ENCODE assay signal across 30 cellular contexts in the genomic region with DNA sequence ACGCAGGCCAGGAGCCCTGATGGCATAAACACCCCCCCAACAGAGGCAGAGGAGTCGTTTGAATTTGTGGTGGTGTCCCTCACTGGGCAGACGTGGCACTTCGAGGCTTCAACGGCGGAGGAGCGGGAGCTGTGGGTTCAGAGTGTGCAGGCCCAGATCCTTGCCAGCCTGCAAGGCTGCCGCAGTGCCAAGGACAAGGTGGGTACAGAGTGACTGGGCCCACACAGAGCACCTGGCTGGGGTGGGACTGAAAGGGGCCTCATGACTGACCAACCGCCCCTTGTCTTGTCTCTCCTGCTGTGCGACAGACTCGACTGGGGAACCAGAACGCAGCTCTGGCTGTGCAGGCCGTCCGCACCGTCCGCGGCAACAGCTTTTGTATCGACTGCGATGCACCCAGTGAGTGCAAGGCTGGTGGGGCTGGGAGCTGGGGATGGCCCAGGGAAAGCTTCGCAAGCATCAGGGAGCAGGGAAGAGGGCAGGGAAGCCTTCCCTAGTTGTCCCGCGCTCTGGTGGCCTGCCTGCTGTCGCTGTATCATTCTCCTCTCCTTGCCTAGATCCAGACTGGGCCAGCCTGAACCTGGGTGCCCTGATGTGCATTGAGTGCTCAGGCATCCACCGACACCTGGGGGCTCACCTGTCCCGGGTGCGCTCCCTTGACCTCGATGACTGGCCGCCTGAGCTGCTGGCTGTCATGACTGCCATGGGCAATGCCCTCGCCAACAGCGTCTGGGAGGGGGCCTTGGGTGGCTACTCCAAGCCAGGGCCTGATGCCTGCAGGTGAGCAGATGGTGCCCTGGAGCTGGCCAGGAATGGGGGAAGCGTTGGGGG. TPM values are rescaled to one million over a fixed set of nuclear protein-coding genes. Genes with fewer than 3 reads are reported as not detected.
DNase-seq lines count a peak whose midpoint lies in the region; ATAC-seq and TF ChIP-seq lines count a peak whose summit lies in the region.
"Had no signal": no experiment of that assay in that cellular context is flagged by ENCODE, and none has a peak within 500 bp of the region (broad histone marks: within the 10 kb centered on the region; RNA-seq: fewer than 3 reads in every experiment).

No MANE protein-coding gene starts in this region.

- ATAC-seq in WTC11 (no peak), GM18511 (IDR thresholded peaks at IDR 0.05; ENCODE audit: unreplicated experiment) (no peak), HG03521 (IDR thresholded peaks at IDR 0.05; ENCODE audit: unreplicated experiment) (no peak)
- no peak for ATAC-seq in effector memory CD8-positive, alpha-beta T cell (replicated peaks)
- ATAC-seq: esophagus mucosa, HCT116 had no signal

- no peak for TF ChIP-seq CTCF in WTC11 (IDR thresholded peaks at IDR 0.05)

- H3K27ac ChIP-seq in layer of hippocampus (ENCODE audit: low read depth, low read length): peak overlapping the region; percentile 15
- H3K27ac ChIP-seq in substantia nigra (ENCODE audit: low read depth, low read length, poor library complexity, severe bottlenecking): peak overlapping the region; percentile 74
- H3K27ac ChIP-seq: HL-60, ovary, SJSA1, VCaP had no signal

- peaks cover 27% of the 10 kb centered on the region for H3K36me3 Mint-ChIP-seq in WTC11
- peaks cover 3% of the 10 kb centered on the region for H3K36me3 Mint-ChIP-seq in effector memory CD8-positive, alpha-beta T cell (ENCODE audit: insufficient read depth)
- H3K36me3 Mint-ChIP-seq: naive B cell had no signal

- H3K27me3 ChIP-seq in layer of hippocampus (ENCODE audit: control insufficient read depth, insufficient read depth, low read length): no peaks in the 10 kb centered on the region
- H3K27me3 ChIP-seq: MG63, ovary, SJSA1 had no signal

- no peak overlapping the region for H3K4me3 Mint-ChIP-seq in WTC11
- H3K4me3 Mint-ChIP-seq in effector memory CD8-positive, alpha-beta T cell: no peak overlapping the region
- H3K4me3 Mint-ChIP-seq: naive B cell had no signal

- peak; percentile 11 for DNase-seq in activated T-cell treated with anti-CD3 and anti-CD28 coated beads, Interleukin-2, amount 50 U/mL, for 1 hour
- DNase-seq in activated T-cell treated with anti-CD3 and anti-CD28 coated beads for 4 hours (no peak), WTC11 (ENCODE audit: low spot score) (no peak), substantia nigra (lab: John Stamatoyannopoulos, UW) (peak in 1 of 49 donors; percentile 63)
- DNase-seq in effector memory CD8-positive, alpha-beta T cell: no peak
- DNase-seq: 8988T; activated CD4-positive, alpha-beta T cell treated with anti-CD3 and anti-CD28 coated beads, Interleukin-2, amount 50 U/mL, for 4 hours; AML-193; amniotic stem cell; effector CD4-positive, alpha-beta T cell; kidney glomerular epithelial cell; mesendoderm; MG63; naive B cell; NCI-H1436 treated with DMSO at 0.1 percent for 48 hours; stimulated activated CD4-positive, alpha-beta T cell treated with anti-CD3 and anti-CD28 coated beads, Interleukin-2, amount 100 ng/mL, for 24 hours; stimulated activated naive CD4-positive, alpha-beta T cell treated with Interleukin-2 at 50 U/mL for 16 hours; T-helper 2 cell had no signal

- H3K9me3 Mint-ChIP-seq in WTC11: no peaks in the 10 kb centered on the region
- H3K9me3 Mint-ChIP-seq in effector memory CD8-positive, alpha-beta T cell: no peaks in the 10 kb centered on the region
- H3K9me3 Mint-ChIP-seq: IgD-negative memory B cell, naive B cell had no signal

- POLR2A ChIA-PET in WTC11 (lab: Charles Lee): no interaction called here

- peaks cover 21% of the 10 kb centered on the region for H3K4me1 Mint-ChIP-seq in WTC11
- H3K4me1 Mint-ChIP-seq in effector memory CD8-positive, alpha-beta T cell (ENCODE audit: low read depth in 2 of 2): no peaks in the 10 kb centered on the region
- H3K4me1 Mint-ChIP-seq: IgD-negative memory B cell, naive B cell had no signal

- CTCF ChIA-PET in WTC11 (lab: Charles Lee): interaction anchor here (0.7 to 3.2 kb wide), 8 partner anchors 16 to 102 kb away, joined by 3 to 11 read pairs (median 4); partner anchors contain the start of gene ABCF2

- no peaks in the 10 kb centered on the region for H3K27me3 Mint-ChIP-seq in WTC11 (ENCODE audit: low read depth)
- no peaks in the 10 kb centered on the region for H3K27me3 Mint-ChIP-seq in effector memory CD8-positive, alpha-beta T cell
- H3K27me3 Mint-ChIP-seq: IgD-negative memory B cell had no signal

- peak overlapping the region; percentile 89 for H3K27ac Mint-ChIP-seq in WTC11
- H3K27ac Mint-ChIP-seq in effector memory CD8-positive, alpha-beta T cell: no peak overlapping the region

TF ChIP-seq in WTC11, 78 proteins besides CTCF, POLR2A, EP300 and RAD21 (continues in another document):
- no peak for TF ChIP-seq PREB (CRISPR knock-in tag; IDR thresholded peaks at IDR 0.05; ENCODE audit: borderline replicate concordance)
- no peak for TF ChIP-seq SP1 (CRISPR knock-in tag; conservative IDR thresholded peaks at IDR 0.05)
- no peak for TF ChIP-seq TEAD4 (CRISPR knock-in tag; IDR thresholded peaks at IDR 0.05)
- TF ChIP-seq E2F4 (CRISPR knock-in tag; IDR thresholded peaks at IDR 0.05; ENCODE audit: borderline replicate concordance, low read depth): no peak
- no peak for TF ChIP-seq PRRX2 (CRISPR knock-in tag; IDR thresholded peaks at IDR 0.05)
- TF ChIP-seq JUN (CRISPR knock-in tag; IDR thresholded peaks at IDR 0.05): no peak
- TF ChIP-seq, protein P1, sequence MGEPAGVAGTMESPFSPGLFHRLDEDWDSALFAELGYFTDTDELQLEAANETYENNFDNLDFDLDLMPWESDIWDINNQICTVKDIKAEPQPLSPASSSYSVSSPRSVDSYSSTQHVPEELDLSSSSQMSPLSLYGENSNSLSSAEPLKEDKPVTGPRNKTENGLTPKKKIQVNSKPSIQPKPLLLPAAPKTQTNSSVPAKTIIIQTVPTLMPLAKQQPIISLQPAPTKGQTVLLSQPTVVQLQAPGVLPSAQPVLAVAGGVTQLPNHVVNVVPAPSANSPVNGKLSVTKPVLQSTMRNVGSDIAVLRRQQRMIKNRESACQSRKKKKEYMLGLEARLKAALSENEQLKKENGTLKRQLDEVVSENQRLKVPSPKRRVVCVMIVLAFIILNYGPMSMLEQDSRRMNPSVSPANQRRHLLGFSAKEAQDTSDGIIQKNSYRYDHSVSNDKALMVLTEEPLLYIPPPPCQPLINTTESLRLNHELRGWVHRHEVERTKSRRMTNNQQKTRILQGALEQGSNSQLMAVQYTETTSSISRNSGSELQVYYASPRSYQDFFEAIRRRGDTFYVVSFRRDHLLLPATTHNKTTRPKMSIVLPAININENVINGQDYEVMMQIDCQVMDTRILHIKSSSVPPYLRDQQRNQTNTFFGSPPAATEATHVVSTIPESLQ (CRISPR knock-in tag; IDR thresholded peaks at IDR 0.05): no peak
- TF ChIP-seq HMGA2 (CRISPR knock-in tag; IDR thresholded peaks at IDR 0.05): no peak
- TF ChIP-seq ELF4 (CRISPR knock-in tag; IDR thresholded peaks at IDR 0.05; ENCODE audit: low read depth): no peak
- TF ChIP-seq ETV6 (CRISPR knock-in tag; IDR thresholded peaks at IDR 0.05): no peak
- TF ChIP-seq ZNF317 (CRISPR knock-in tag; IDR thresholded peaks at IDR 0.05; ENCODE audit: borderline replicate concordance, low read depth): no peak
- TF ChIP-seq RELA (CRISPR knock-in tag; IDR thresholded peaks at IDR 0.05; ENCODE audit: borderline replicate concordance): no peak
- no peak for TF ChIP-seq ZNF263 (CRISPR knock-in tag; IDR thresholded peaks at IDR 0.05; ENCODE audit: low read depth)
- no peak for TF ChIP-seq AR (CRISPR knock-in tag; IDR thresholded peaks at IDR 0.05)
- TF ChIP-seq ZNF416 (CRISPR knock-in tag; IDR thresholded peaks at IDR 0.05): no peak
- no peak for TF ChIP-seq TP53 (CRISPR knock-in tag; IDR thresholded peaks at IDR 0.05)
- TF ChIP-seq ZNF671 (CRISPR knock-in tag; IDR thresholded peaks at IDR 0.05): no peak

RNA-seq across cellular contexts. Expression of gene GBX1, which starts 25.4 kb away (rescaled TPM):
- 0.27 to 0.55 TPM in 2 of 3 replicates, not detected in the other for total RNA-seq in WTC11 (2021)
- total RNA-seq: esophagus mucosa, ovary, SJSA1, ureter had no signal

RNA-seq across cellular contexts. Expression of gene ASB10, which starts 45.0 kb away (rescaled TPM):
- total RNA-seq in WTC11 (2021): not detected in 3 replicates
- total RNA-seq: esophagus mucosa, frontal cortex, ovary, SJSA1, ureter had no signal

RNA-seq across cellular contexts. Expression of gene AGAP3, which starts 55.8 kb away (rescaled TPM):
- total RNA-seq in WTC11 (2021): 107 to 163 TPM (median 113 TPM) in 3 replicates

RNA-seq across cellular contexts. Expression of gene TMUB1, which starts 58.8 kb away (rescaled TPM):
- total RNA-seq in WTC11 (2021): 61.3 to 72.8 TPM (median 62.5 TPM) in 3 replicates
